ENCODE assay signal across 13 cellular contexts in genomic region chr2:98484652-98485452, GRCh38. TPM values are rescaled to one million over a fixed set of nuclear protein-coding genes. Genes with fewer than 3 reads are reported as not detected.
DNase-seq lines count a peak whose midpoint lies in the region; ATAC-seq and TF ChIP-seq lines count a peak whose summit lies in the region.
"Had no signal": no experiment of that assay in that cellular context is flagged by ENCODE, and none has a peak within 500 bp of the region (broad histone marks: within the 10 kb centered on the region; RNA-seq: fewer than 3 reads in every experiment).

No MANE protein-coding gene starts in this region.

- no peaks in the 10 kb centered on the region for H3K9me3 Mint-ChIP-seq in activated T-helper 17 cell treated with anti-CD3 and anti-CD28 coated beads, Interleukin-2, amount 50 U/mL, for 72 hours
- H3K9me3 Mint-ChIP-seq in neural progenitor cell (no peaks in the 10 kb centered on the region), chondrocyte (ENCODE audit: low read depth) (no peaks in the 10 kb centered on the region)

- H3F3A ChIP-seq in MM.1S (ENCODE audit: insufficient read depth, low read length): peaks cover 96% of the 10 kb centered on the region
- no peaks in the 10 kb centered on the region for H3F3A ChIP-seq in neural progenitor cell (ENCODE audit: low read depth)

- H3K79me2 ChIP-seq in MM.1S (ENCODE audit: low read length): peaks cover 88% of the 10 kb centered on the region
- H3K79me2 ChIP-seq in neural progenitor cell (ENCODE audit: low read depth): peaks cover 57% of the 10 kb centered on the region

- H3K9me2 ChIP-seq in MM.1S (replicated peaks; ENCODE audit: insufficient read depth, low read length): no peaks in the 10 kb centered on the region

- H3K9me3 ChIP-seq in MM.1S (replicated peaks; ENCODE audit: insufficient read depth, low read length) (no peaks in the 10 kb centered on the region), neural progenitor cell (ENCODE audit: low read depth) (no peaks in the 10 kb centered on the region)
- H3K9me3 ChIP-seq: MG63, upper lobe of left lung had no signal

- TF ChIP-seq CTCF in MM.1S (IDR thresholded peaks at IDR 0.05; ENCODE audit: low read length) (no peak), neural progenitor cell (IDR thresholded peaks at IDR 0.05) (no peak), chondrocyte (IDR thresholded peaks at IDR 0.05) (no peak)

- no peaks in the 10 kb centered on the region for H3K27me3 ChIP-seq in MM.1S (replicated peaks; ENCODE audit: insufficient read depth, low read length)
- H3K27me3 ChIP-seq in neural progenitor cell: no peaks in the 10 kb centered on the region
- H3K27me3 ChIP-seq: hepatocyte, MG63, upper lobe of left lung had no signal

- peaks cover 77% of the 10 kb centered on the region for H3K4me1 Mint-ChIP-seq in activated T-helper 17 cell treated with anti-CD3 and anti-CD28 coated beads, Interleukin-2, amount 50 U/mL, for 72 hours
- H3K4me1 Mint-ChIP-seq in neural progenitor cell (peaks cover 18% of the 10 kb centered on the region), chondrocyte (ENCODE audit: low read depth) (peaks cover 32% of the 10 kb centered on the region)

- H3K36me3 Mint-ChIP-seq in activated T-helper 17 cell treated with anti-CD3 and anti-CD28 coated beads, Interleukin-2, amount 50 U/mL, for 72 hours (ENCODE audit: low read depth): no peaks in the 10 kb centered on the region
- H3K36me3 Mint-ChIP-seq in neural progenitor cell (no peaks in the 10 kb centered on the region), chondrocyte (ENCODE audit: low read depth) (no peaks in the 10 kb centered on the region)

- ATAC-seq in activated T-helper 17 cell treated with anti-CD3 and anti-CD28 coated beads, Interleukin-2, amount 50 U/mL, for 72 hours (replicated peaks): no peak

- peak overlapping the region; percentile 52 for H3K4me3 Mint-ChIP-seq in activated T-helper 17 cell treated with anti-CD3 and anti-CD28 coated beads, Interleukin-2, amount 50 U/mL, for 72 hours
- H3K4me3 Mint-ChIP-seq in neural progenitor cell (no peak overlapping the region), chondrocyte (ENCODE audit: unreplicated experiment) (no peak overlapping the region)

- H4K20me1 ChIP-seq in MM.1S (ENCODE audit: insufficient read depth, low read length) (no peaks in the 10 kb centered on the region), neural progenitor cell (ENCODE audit: low read depth) (peaks cover 29% of the 10 kb centered on the region)

- H3K4me1 ChIP-seq in MM.1S (ENCODE audit: low read length): peaks cover 94% of the 10 kb centered on the region
- peaks cover 10% of the 10 kb centered on the region for H3K4me1 ChIP-seq in neural progenitor cell

- no peak overlapping the region for H2AFZ ChIP-seq in MM.1S (ENCODE audit: low read length)
- H2AFZ ChIP-seq in neural progenitor cell (replicated peaks): no peak overlapping the region
- H2AFZ ChIP-seq: hepatocyte had no signal

- peak overlapping the region; percentile 82 for H3K4me2 ChIP-seq in MM.1S (ENCODE audit: low read depth, low read length)
- no peak overlapping the region for H3K4me2 ChIP-seq in neural progenitor cell
- H3K4me2 ChIP-seq: hepatocyte had no signal

- DNase-seq in NCI-H510A treated with DMSO at 0.1 percent for 48 hours (lab: John Stamatoyannopoulos, UW): peak; percentile 42
- no peak for DNase-seq in NCI-H510A (lab: John Stamatoyannopoulos, UW)
- no peak for DNase-seq in MM.1S
- DNase-seq in neural progenitor cell (ENCODE audit: low spot score): no peak
- DNase-seq in Ammon's horn (ENCODE audit: low spot score): no peak
- DNase-seq in glomerular visceral epithelial cell (ENCODE audit: extremely low spot score): no peak
- DNase-seq in chondrocyte (ENCODE audit: low spot score): no peak
- DNase-seq: MG63; NCI-H2107; stimulated activated CD4-positive, alpha-beta T cell treated with anti-CD3 and anti-CD28 coated beads, Interleukin-1b, Interleukin-23, amount 100 ng/mL, for 48 hours; upper lobe of left lung had no signal

- H3K27ac ChIP-seq in MM.1S (ENCODE audit: low read length) (peak overlapping the region; percentile 98), neural progenitor cell (no peak overlapping the region)
- H3K27ac ChIP-seq: hepatocyte, upper lobe of left lung had no signal

- H3K36me3 ChIP-seq in MM.1S (replicated peaks; ENCODE audit: insufficient read depth, low read length): no peaks in the 10 kb centered on the region
- H3K36me3 ChIP-seq in neural progenitor cell: no peaks in the 10 kb centered on the region
- H3K36me3 ChIP-seq: MG63, upper lobe of left lung had no signal

- H3K27ac Mint-ChIP-seq in activated T-helper 17 cell treated with anti-CD3 and anti-CD28 coated beads, Interleukin-2, amount 50 U/mL, for 72 hours: peak overlapping the region; percentile 86
- peak overlapping the region; percentile 34 for H3K27ac Mint-ChIP-seq in neural progenitor cell
- H3K27ac Mint-ChIP-seq in chondrocyte (ENCODE audit: unreplicated experiment): no peak overlapping the region

- H3K9ac ChIP-seq in MM.1S (ENCODE audit: low read length) (peak overlapping the region; percentile 85), neural progenitor cell (no peak overlapping the region)

- H3K27me3 Mint-ChIP-seq in activated T-helper 17 cell treated with anti-CD3 and anti-CD28 coated beads, Interleukin-2, amount 50 U/mL, for 72 hours: no peaks in the 10 kb centered on the region
- peaks cover 2% of the 10 kb centered on the region for H3K27me3 Mint-ChIP-seq in neural progenitor cell (ENCODE audit: insufficient read depth, low read depth)
- no peaks in the 10 kb centered on the region for H3K27me3 Mint-ChIP-seq in chondrocyte (ENCODE audit: low read depth)

- H3K4me3 ChIP-seq in MM.1S (ENCODE audit: low read length) (no peak overlapping the region), neural progenitor cell (no peak overlapping the region)
- H3K4me3 ChIP-seq: hepatocyte, MG63, upper lobe of left lung had no signal

RNA-seq across cellular contexts. Expression of gene INPP4A, which starts 40.2 kb away (rescaled TPM):
- 10 to 100 TPM; 66.4 to 74.8 TPM for total RNA-seq in activated T-helper 17 cell treated with anti-CD3 and anti-CD28 coated beads, Interleukin-2, amount 50 U/mL, for 72 hours
- 34.2 and 35.1 TPM in 2 replicates for total RNA-seq in neural progenitor cell (ENCODE audit: low replicate concordance)
- 25.9 to 33.3 TPM (median 26.1 TPM) in 3 replicates for total RNA-seq in chondrocyte
